8 cellular contexts compared by ENCODE assay signal in the genomic region with DNA sequence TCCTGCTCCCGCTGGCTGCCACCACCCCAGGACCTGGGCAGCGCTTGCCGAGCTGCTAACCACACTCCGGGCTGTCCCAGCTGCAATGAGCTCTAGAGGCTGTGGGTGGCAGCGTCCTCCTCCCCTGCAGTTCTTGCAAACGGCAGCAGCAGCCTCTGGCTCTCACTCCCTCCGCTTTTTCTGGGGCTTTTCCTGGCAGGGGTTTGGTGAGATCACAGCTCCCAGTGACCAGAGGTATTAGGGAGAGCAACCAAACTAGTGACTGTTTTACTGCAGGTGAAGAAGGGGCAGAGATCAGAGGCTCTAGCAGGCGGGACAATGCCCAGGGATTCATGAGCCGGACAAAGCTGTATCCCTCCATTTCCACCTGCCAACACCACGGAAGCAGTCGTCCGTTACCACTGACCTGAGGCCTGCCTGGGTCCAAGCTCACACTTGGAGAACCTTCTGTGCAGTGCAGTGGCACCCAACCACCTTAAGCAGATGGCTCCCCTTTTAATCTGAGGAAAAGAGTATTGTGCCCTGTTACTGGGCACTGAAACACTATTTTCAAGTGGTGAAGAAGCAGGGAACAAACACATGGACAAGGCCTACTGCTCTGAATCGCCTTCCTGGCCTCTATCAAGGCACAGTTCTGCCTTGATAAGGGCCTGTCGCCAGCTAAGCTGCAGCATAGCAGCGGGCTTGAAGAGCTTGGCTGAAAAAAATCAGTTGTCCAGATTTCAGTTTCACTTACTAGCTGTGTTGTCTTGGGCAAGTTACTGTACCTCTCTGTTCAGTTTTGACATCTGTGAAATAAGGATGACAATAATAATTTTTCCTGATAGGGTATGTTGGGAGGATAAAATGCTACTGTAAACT. TPM values are rescaled to one million over a fixed set of nuclear protein-coding genes. Genes with fewer than 3 reads are reported as not detected.
DNase-seq lines count a peak whose midpoint lies in the region; ATAC-seq and TF ChIP-seq lines count a peak whose summit lies in the region.

A gene (minus strand): TSS at position 87 of the 861 bp plus-strand sequence. CDS start 95 bp downstream, outside the sequence.

- 20% methylated on average over 10 to 15 of the region's 15 CpGs for WGBS in testis, 2 donors

- intact Hi-C loops in testis (cut with DNase I; ENCODE audit: low total_unique reads): no loop called here

- ATAC-seq in GM21529 (IDR thresholded peaks at IDR 0.05; ENCODE audit: unreplicated experiment) (peak; percentile 98), omental fat pad (ENCODE audit: low FRiP score) (peak; percentile 79)

- no peak for TF ChIP-seq CTCF in omental fat pad (IDR thresholded peaks at IDR 0.05)
- TF ChIP-seq CTCF in testis (IDR thresholded peaks at IDR 0.05): peak in 1 of 3 experiments; percentile 10

- no peaks in the 10 kb centered on the region for H3K27me3 ChIP-seq in testis

- H3K4me1 ChIP-seq in testis: peaks cover 8% of the 10 kb centered on the region

- no peaks in the 10 kb centered on the region for H3K36me3 ChIP-seq in testis (ENCODE audit: low read depth, missing control alignments)

- no peak for TF ChIP-seq POLR2A in testis (IDR thresholded peaks at IDR 0.05)

- peak; percentile 67 for DNase-seq in DMS53 treated with DMSO at 0.1 percent for 48 hours (lab: John Stamatoyannopoulos, UW; ENCODE audit: unreplicated experiment)
- peak; percentile 66 for DNase-seq in KBM-7
- DNase-seq in SK-MEL-5 (ENCODE audit: low read depth, low spot score): peak; percentile 67
- peak; percentile 34 to 65 (median 50) for DNase-seq in activated naive CD4-positive, alpha-beta T cell (lab: John Stamatoyannopoulos, UW)
- peak; percentile 65 for DNase-seq in glomerular visceral epithelial cell (ENCODE audit: extremely low spot score)
- DNase-seq in omental fat pad (ENCODE audit: low spot score): peak; percentile 25
- DNase-seq in testis: peak; percentile 81

- no peaks in the 10 kb centered on the region for H3K9me3 ChIP-seq in testis

- H3K4me3 ChIP-seq in testis: peak within 1 kb of the TSS in 1 of 2 donors; percentile 23

- in situ Hi-C loops in KBM-7 (cut with MboI; ENCODE audit: low pct_unique_long_range_greater_than_20kb, low sequenced_read_pairs): no loop called here
- in situ Hi-C loops in SK-MEL-5 (cut with HindIII; ENCODE audit: low pct_unique_long_range_greater_than_20kb, low sequenced_read_pairs): no loop called here

- no peak within 1 kb of the TSS for H3K27ac ChIP-seq in testis

RNA-seq across cellular contexts. Expression of the gene that starts here (rescaled TPM):
- total RNA-seq in SK-MEL-5 (2014; rRNA removed; shearing (Covaris generic)): not detected in 2 replicates
- polyA plus RNA-seq in SK-MEL-5 (2015; cell fraction: cytosol; rRNA removed): 0.01 TPM in 1 of 2 replicates, not detected in the other
- polyA plus RNA-seq in SK-MEL-5 (2015; cell fraction: nucleus; rRNA removed): not detected in 2 replicates
- total RNA-seq in omental fat pad (1 to 10 TPM; 1.4 to 5.0 (median 3.7) TPM), testis (1 to 10 TPM in 1 of 2 donors, under 1 TPM in 1; 0.63 to 2.0 TPM)
- polyA plus RNA-seq in testis (ENCODE audit: insufficient read depth, low read depth, low replicate concordance): 5.2 TPM

Comparison
In these comparisons a context has a peak if more than half of its experiments do, and no peak if none do; other contexts are left out.
1. Peak in DNase-seq in SK-MEL-5; RNA of the gene not detected or under 1 TPM.
2. DNase-seq: peak in every context shown above with its lines; median percentile 81 in testis; 67 in DMS53 treated with DMSO at 0.1 percent for 48 hours; 67 in SK-MEL-5; 66 in KBM-7; 65 in glomerular visceral epithelial cell; 50 in activated naive CD4-positive, alpha-beta T cell; 25 in omental fat pad.